8 cellular contexts compared by ENCODE assay signal in genomic region chr1:224434447-224435317, GRCh38. TPM values are rescaled to one million over a fixed set of nuclear protein-coding genes. Genes with fewer than 3 reads are reported as not detected.
A peak's percentile ranks its signal among the peaks of the same experiment; 100 is the strongest.
DNase-seq lines count a peak whose midpoint lies in the region; ATAC-seq and TF ChIP-seq lines count a peak whose summit lies in the region.

Gene WDR26 (minus strand): TSS chr1:224434797.

- H3K4me3 ChIP-seq in HUES6 (ENCODE audit: low read depth, low read length) (peak within 1 kb of the TSS; percentile 87), mucosa of descending colon (peak within 1 kb of the TSS; percentile 67)

- intact Hi-C loops in mucosa of descending colon (cut with DNase I, micrococcal nuclease), result no loop called here

- H3K9me3 ChIP-seq in HUES6 (ENCODE audit: control insufficient read depth, insufficient read depth, low read depth, low read length) (no peaks in the 10 kb centered on the region), mucosa of descending colon (no peaks in the 10 kb centered on the region)

- no peak for TF ChIP-seq CTCF in mucosa of descending colon (IDR thresholded peaks at IDR 0.05)

- peak within 1 kb of the TSS; percentile 79 for H3K9ac ChIP-seq in HUES6 (ENCODE audit: low read length)

- peak; percentile 85 for DNase-seq in DMS114 treated with DMSO at 0.1 percent for 48 hours (lab: John Stamatoyannopoulos, UW; ENCODE audit: unreplicated experiment)
- peak; percentile 90 for DNase-seq in OCI-M1 (lab: John Stamatoyannopoulos, UW)
- DNase-seq in activated T-cell treated with anti-CD3 and anti-CD28 coated beads for 24 hours (ENCODE audit: low read depth), result peak; percentile 79
- no peak for DNase-seq in epithelial cell of prostate (ENCODE audit: low read depth, low spot score)
- peak; percentile 85 to 90 (median 90) for DNase-seq in mucosa of descending colon
- peak; percentile 66 for DNase-seq in stimulated activated CD8-positive, alpha-beta memory T cell treated with anti-CD3 and anti-CD28 coated beads, Interleukin-4, amount 100 ng/mL, for 24 hours (ENCODE audit: low read depth)

- no peaks in the 10 kb centered on the region for H3K27me3 ChIP-seq in HUES6 (ENCODE audit: control insufficient read depth, insufficient read depth, low read length)

- ATAC-seq in GM21447 (IDR thresholded peaks at IDR 0.05; ENCODE audit: unreplicated experiment), result peak; percentile 87
- peak; percentile 90 for ATAC-seq in mucosa of descending colon

- H3K36me3 ChIP-seq in HUES6 (ENCODE audit: control insufficient read depth, insufficient read depth, low read length), result peaks cover 28% of the 10 kb centered on the region
- H3K36me3 ChIP-seq in mucosa of descending colon (ENCODE audit: low read depth), result no peaks in the 10 kb centered on the region

- H3K4me1 ChIP-seq in HUES6 (ENCODE audit: control insufficient read depth, insufficient read depth, low read length) (peaks cover 34% of the 10 kb centered on the region), mucosa of descending colon (ENCODE audit: low read depth) (peaks cover 16% of the 10 kb centered on the region)

- H3K27ac ChIP-seq in HUES6 (ENCODE audit: low read depth, low read length), result peak within 1 kb of the TSS; percentile 67; the same call in 1 of the 2 replicates
- peak within 1 kb of the TSS; percentile 83 for H3K27ac ChIP-seq in epithelial cell of prostate

RNA-seq across cellular contexts. Expression of gene WDR26, which starts in this region (rescaled TPM):
- 10 to 100 TPM; 64.4 to 86.3 (median 67.4) TPM for total RNA-seq in mucosa of descending colon
